9 cellular contexts compared by ENCODE assay signal in genomic region chr17:42273474-42274272, GRCh38. TPM values are rescaled to one million over a fixed set of nuclear protein-coding genes. Genes with fewer than 3 reads are reported as not detected.
DNase-seq lines count a peak whose midpoint lies in the region; ATAC-seq lines count a peak whose summit lies in the region.
"Had no signal": no experiment of that assay in that cellular context is flagged by ENCODE, and none has a peak within 500 bp of the region (broad histone marks: within the 10 kb centered on the region; RNA-seq: fewer than 3 reads in every experiment).

No MANE protein-coding gene starts in this region.

- H3K79me2 ChIP-seq in GM23248 (ENCODE audit: insufficient read depth): peaks cover 72% of the 10 kb centered on the region

- H3F3A ChIP-seq in GM23248 (ENCODE audit: insufficient read depth): no peaks in the 10 kb centered on the region

- no peak for ATAC-seq in activated T-helper 17 cell treated with anti-CD3 and anti-CD28 coated beads, Interleukin-2, amount 50 U/mL, for 72 hours (replicated peaks)
- ATAC-seq in naive thymus-derived CD4-positive, alpha-beta T cell: no peak
- no peak for ATAC-seq in HG03442 (IDR thresholded peaks at IDR 0.05; ENCODE audit: unreplicated experiment)
- ATAC-seq in HG03432 (IDR thresholded peaks at IDR 0.05; ENCODE audit: unreplicated experiment): no peak
- ATAC-seq: SK-N-SH treated with all-trans-retinoic acid at 6 μM for 48 hours had no signal

- H3K4me1 ChIP-seq in BLaER1: peaks cover 44% of the 10 kb centered on the region
- peaks cover 48 to 53% of the 10 kb centered on the region in 2 donors for H3K4me1 ChIP-seq in naive thymus-derived CD4-positive, alpha-beta T cell (ENCODE audit: control insufficient read depth in 2 of 2, insufficient read depth in 2 of 2, low read length in 2 of 2)
- peaks cover 16% of the 10 kb centered on the region for H3K4me1 ChIP-seq in GM23248 (ENCODE audit: insufficient read depth)

- in situ Hi-C loops in GM23248 (cut with MboI): no loop called here

- intact Hi-C loops in naive thymus-derived CD4-positive, alpha-beta T cell (cut with micrococcal nuclease): loop anchor here in 1 of 2 donors (2.0 kb wide), 3 partner anchors 15 to 115 kb away; partner anchors contain the start of genes STAT3 and STAT5A

- H3K4me3 ChIP-seq in BLaER1 (no peak overlapping the region), GM23248 (no peak overlapping the region)
- H3K4me3 ChIP-seq in naive thymus-derived CD4-positive, alpha-beta T cell (ENCODE audit: low read length): peak overlapping the region; percentile 93

- peak overlapping the region; percentile 95 for H3K4me2 ChIP-seq in BLaER1
- no peak overlapping the region for H3K4me2 ChIP-seq in GM23248 (ENCODE audit: unreplicated experiment)

- H3K36me3 ChIP-seq in BLaER1: no peaks in the 10 kb centered on the region
- H3K36me3 ChIP-seq in naive thymus-derived CD4-positive, alpha-beta T cell (ENCODE audit: control insufficient read depth in 2 of 3, insufficient read depth in 3 of 3, low read length in 3 of 3): peaks cover 0 to 4% (median 0%) of the 10 kb centered on the region in 3 experiments
- no peaks in the 10 kb centered on the region for H3K36me3 ChIP-seq in GM23248 (ENCODE audit: low read depth)

- POLR2A ChIA-PET in naive thymus-derived CD4-positive, alpha-beta T cell (lab: Charles Lee): interaction anchor here (0.6 to 18.1 kb wide), 14 partner anchors 10 to 584 kb away, joined by 3 to 321 read pairs (median 4); partner anchors contain the start of genes DHX58 and STAT5A

- H3K9ac ChIP-seq in BLaER1: no peak overlapping the region
- H3K9ac ChIP-seq in GM23248: no peak overlapping the region

- H3K27me3 Mint-ChIP-seq in activated T-helper 17 cell treated with anti-CD3 and anti-CD28 coated beads, Interleukin-2, amount 50 U/mL, for 72 hours: no peaks in the 10 kb centered on the region
- H3K27me3 Mint-ChIP-seq in naive thymus-derived CD4-positive, alpha-beta T cell: no peaks in the 10 kb centered on the region

- DNase-seq in GF-D8 (lab: John Stamatoyannopoulos, UW) (peak; percentile 31), GM23248 (no peak), NCI-H2081 (lab: John Stamatoyannopoulos, UW) (no peak)
- peak in 5 of 9 donors; percentile 24 to 44 (median 39) for DNase-seq in naive thymus-derived CD4-positive, alpha-beta T cell

- H3K27me3 ChIP-seq in BLaER1 (no peaks in the 10 kb centered on the region), GM23248 (replicated peaks; ENCODE audit: insufficient read depth) (no peaks in the 10 kb centered on the region)
- H3K27me3 ChIP-seq in naive thymus-derived CD4-positive, alpha-beta T cell (ENCODE audit: control insufficient read depth in 2 of 2, insufficient read depth in 2 of 2, low read length in 2 of 2): no peaks in the 10 kb centered on the region

- peak overlapping the region; percentile 91 for H3K4me3 Mint-ChIP-seq in activated T-helper 17 cell treated with anti-CD3 and anti-CD28 coated beads, Interleukin-2, amount 50 U/mL, for 72 hours
- H3K4me3 Mint-ChIP-seq in naive thymus-derived CD4-positive, alpha-beta T cell: peak overlapping the region; percentile 80 to 100 (median 96)

- H3K9me2 ChIP-seq in GM23248 (ENCODE audit: insufficient read depth): no peaks in the 10 kb centered on the region

- H3K27ac Mint-ChIP-seq in activated T-helper 17 cell treated with anti-CD3 and anti-CD28 coated beads, Interleukin-2, amount 50 U/mL, for 72 hours: peak overlapping the region; percentile 90
- peak overlapping the region; percentile 85 to 99 (median 96) for H3K27ac Mint-ChIP-seq in naive thymus-derived CD4-positive, alpha-beta T cell

- 82 to 84% methylated on average over 7 of the region's 7 CpGs for WGBS in GM23248 (ENCODE audit: low coverage in 1 of 2, low lambda C conversion rate in 2 of 2, missing lambda C conversion rate in 2 of 2), 2 experiments

- peaks cover 63% of the 10 kb centered on the region for H4K20me1 ChIP-seq in BLaER1
- H4K20me1 ChIP-seq in GM23248 (ENCODE audit: insufficient read depth): peaks cover 6% of the 10 kb centered on the region; the same call in 1 of the 2 replicates

- CTCF ChIA-PET in naive thymus-derived CD4-positive, alpha-beta T cell (lab: Charles Lee): interaction anchor here (0.6 to 3.2 kb wide), 4 partner anchors 13 to 51 kb away, joined by 3 to 20 read pairs (median 4); no protein-coding TSS in a partner anchor

- no peaks in the 10 kb centered on the region for H3K9me3 Mint-ChIP-seq in activated T-helper 17 cell treated with anti-CD3 and anti-CD28 coated beads, Interleukin-2, amount 50 U/mL, for 72 hours
- peaks cover 0 to 2% (median 0%) of the 10 kb centered on the region in 11 donors for H3K9me3 Mint-ChIP-seq in naive thymus-derived CD4-positive, alpha-beta T cell

- peaks cover 86% of the 10 kb centered on the region for H3K36me3 Mint-ChIP-seq in activated T-helper 17 cell treated with anti-CD3 and anti-CD28 coated beads, Interleukin-2, amount 50 U/mL, for 72 hours (ENCODE audit: low read depth)
- peaks cover 0 to 12% (median 4%) of the 10 kb centered on the region in 5 donors for H3K36me3 Mint-ChIP-seq in naive thymus-derived CD4-positive, alpha-beta T cell

- H3K27ac ChIP-seq in BLaER1 (no peak overlapping the region), GM23248 (no peak overlapping the region)
- H3K27ac ChIP-seq in naive thymus-derived CD4-positive, alpha-beta T cell (ENCODE audit: low read depth, low read length): peak overlapping the region; percentile 90

- no peaks in the 10 kb centered on the region for H3K9me3 ChIP-seq in BLaER1
- no peaks in the 10 kb centered on the region for H3K9me3 ChIP-seq in naive thymus-derived CD4-positive, alpha-beta T cell (ENCODE audit: control insufficient read depth in 2 of 3, low read length in 3 of 3)
- H3K9me3 ChIP-seq in GM23248 (ENCODE audit: low read depth): no peaks in the 10 kb centered on the region

- H3K4me1 Mint-ChIP-seq in activated T-helper 17 cell treated with anti-CD3 and anti-CD28 coated beads, Interleukin-2, amount 50 U/mL, for 72 hours: peaks cover 27% of the 10 kb centered on the region
- peaks cover 41 to 82% (median 72%) of the 10 kb centered on the region in 7 donors for H3K4me1 Mint-ChIP-seq in naive thymus-derived CD4-positive, alpha-beta T cell

- no peak overlapping the region for H2AFZ ChIP-seq in GM23248

RNA-seq across cellular contexts. Expression of gene STAT5B, which starts 2.5 kb away (rescaled TPM):
- 100 to 1,000 TPM; 124 to 255 TPM for total RNA-seq in activated T-helper 17 cell treated with anti-CD3 and anti-CD28 coated beads, Interleukin-2, amount 50 U/mL, for 72 hours
- 100 to 1,000 TPM; 143 to 192 (median 183) TPM for total RNA-seq in naive thymus-derived CD4-positive, alpha-beta T cell
- 100 to 1,000 TPM in 1 of 2 donors, 10 to 100 TPM in 1; 98.0 to 135 TPM for polyA plus RNA-seq in naive thymus-derived CD4-positive, alpha-beta T cell
- total RNA-seq in GM23248 (2014; rRNA removed; shearing (Covaris generic)): 21.8 and 23.5 TPM in 2 replicates
- 11.9 and 13.8 TPM in 2 replicates for polyA plus RNA-seq in GM23248 (2016; fragmentation: Nextera tagmentation; extraction: Ambion mirVana)

RNA-seq across cellular contexts. Expression of gene STAT5A, which starts 14.6 kb away (rescaled TPM):
- 100 to 1,000 TPM; 133 to 305 TPM for total RNA-seq in activated T-helper 17 cell treated with anti-CD3 and anti-CD28 coated beads, Interleukin-2, amount 50 U/mL, for 72 hours
- 100 to 1,000 TPM; 111 to 162 (median 150) TPM for total RNA-seq in naive thymus-derived CD4-positive, alpha-beta T cell
- polyA plus RNA-seq in naive thymus-derived CD4-positive, alpha-beta T cell: 100 to 1,000 TPM in 1 of 2 donors, 10 to 100 TPM in 1; 72.8 to 150 TPM
- 21.2 and 26.3 TPM in 2 replicates for total RNA-seq in GM23248 (2014; rRNA removed; shearing (Covaris generic))
- polyA plus RNA-seq in GM23248 (2016; fragmentation: Nextera tagmentation; extraction: Ambion mirVana): 6.7 and 6.8 TPM in 2 replicates

Comparison
In these comparisons a context has a peak if more than half of its experiments do, and no peak if none do; other contexts are left out.
1. DNase-seq: peak in GF-D8 (single experiment) and naive thymus-derived CD4-positive, alpha-beta T cell (5 of 9); none in GM23248 (single experiment) and NCI-H2081 (0 of 2).